1 cellular context compared by ENCODE assay signal in genomic region chr10:30742471-30742870, GRCh38.
TF ChIP-seq lines count a peak whose summit lies in the region.

No MANE protein-coding gene starts in this region.

TF ChIP-seq in IMR-90, 13 proteins besides CTCF, POLR2A, EP300 and RAD21 (continued from another document):
- no peak for TF ChIP-seq USF2 (IDR thresholded peaks at IDR 0.05; ENCODE audit: low read depth, low read length)
- no peak for TF ChIP-seq MXI1 (IDR thresholded peaks at IDR 0.05; ENCODE audit: borderline replicate concordance, low read depth, low read length)
- no peak for TF ChIP-seq FOS (IDR thresholded peaks at IDR 0.05; ENCODE audit: low read depth, low read length)
- no peak for TF ChIP-seq CHD1 (IDR thresholded peaks at IDR 0.05; ENCODE audit: low read depth, low read length)
- no peak for TF ChIP-seq MAFK (IDR thresholded peaks at IDR 0.05; ENCODE audit: low read depth, low read length)
- no peak for TF ChIP-seq BHLHE40 (IDR thresholded peaks at IDR 0.05; ENCODE audit: low read depth, low read length)
- TF ChIP-seq RFX5 (IDR thresholded peaks at IDR 0.05; ENCODE audit: low read depth, low read length), result no peak
- no peak for TF ChIP-seq MAZ (IDR thresholded peaks at IDR 0.05; ENCODE audit: borderline replicate concordance, low read depth, low read length)
- no peak for TF ChIP-seq SMC3 (IDR thresholded peaks at IDR 0.05; ENCODE audit: low read depth, low read length)
- no peak for TF ChIP-seq CEBPB (IDR thresholded peaks at IDR 0.05; ENCODE audit: low read depth, low read length)
- TF ChIP-seq, protein P1, sequence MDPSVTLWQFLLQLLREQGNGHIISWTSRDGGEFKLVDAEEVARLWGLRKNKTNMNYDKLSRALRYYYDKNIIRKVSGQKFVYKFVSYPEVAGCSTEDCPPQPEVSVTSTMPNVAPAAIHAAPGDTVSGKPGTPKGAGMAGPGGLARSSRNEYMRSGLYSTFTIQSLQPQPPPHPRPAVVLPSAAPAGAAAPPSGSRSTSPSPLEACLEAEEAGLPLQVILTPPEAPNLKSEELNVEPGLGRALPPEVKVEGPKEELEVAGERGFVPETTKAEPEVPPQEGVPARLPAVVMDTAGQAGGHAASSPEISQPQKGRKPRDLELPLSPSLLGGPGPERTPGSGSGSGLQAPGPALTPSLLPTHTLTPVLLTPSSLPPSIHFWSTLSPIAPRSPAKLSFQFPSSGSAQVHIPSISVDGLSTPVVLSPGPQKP (IDR thresholded peaks at IDR 0.05; ENCODE audit: borderline replicate concordance, low read depth, low read length), result no peak
- TF ChIP-seq NFE2L2 (IDR thresholded peaks at IDR 0.05; ENCODE audit: low read depth, low read length), result no peak
